ENCODE assay signal across 11 cellular contexts in the genomic region with DNA sequence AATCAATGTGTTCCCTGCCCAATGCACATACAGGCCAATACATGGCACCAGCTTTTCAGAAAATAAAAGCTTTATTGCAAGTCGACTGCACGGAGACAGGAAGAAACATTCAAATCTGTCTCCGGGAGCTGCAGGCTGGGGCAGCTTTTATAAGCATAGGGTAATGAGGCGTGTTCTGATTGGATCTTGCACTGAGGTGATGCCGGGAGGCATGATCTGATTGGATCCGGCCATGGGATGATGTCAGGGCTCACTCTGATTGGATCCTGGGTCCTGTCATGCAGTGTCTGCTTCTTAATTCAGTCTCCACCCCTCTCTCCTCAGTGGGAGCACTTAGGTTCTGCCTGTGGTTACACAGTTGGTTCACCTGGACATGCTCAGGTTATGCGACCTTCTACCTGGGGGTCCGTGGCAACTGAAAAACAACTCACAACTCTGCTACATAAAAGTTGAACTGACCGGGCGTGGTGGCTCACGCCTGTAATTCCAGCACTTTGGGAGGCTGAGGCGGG. TPM values are rescaled to one million over a fixed set of nuclear protein-coding genes. Genes with fewer than 3 reads are reported as not detected.
DNase-seq lines count a peak whose midpoint lies in the region; ATAC-seq lines count a peak whose summit lies in the region.
"Had no signal": no experiment of that assay in that cellular context is flagged by ENCODE, and none has a peak within 500 bp of the region (broad histone marks: within the 10 kb centered on the region; RNA-seq: fewer than 3 reads in every experiment).

No MANE protein-coding gene starts in this region.

- intact Hi-C loops in naive thymus-derived CD4-positive, alpha-beta T cell (cut with micrococcal nuclease), result no loop called here

- peaks cover 0 to 12% (median 4%) of the 10 kb centered on the region in 7 donors for H3K4me1 Mint-ChIP-seq in naive thymus-derived CD4-positive, alpha-beta T cell

- H3K4me1 ChIP-seq in mesendoderm (ENCODE audit: control insufficient read depth, low read depth, low read length), result no peaks in the 10 kb centered on the region
- no peaks in the 10 kb centered on the region for H3K4me1 ChIP-seq in naive thymus-derived CD4-positive, alpha-beta T cell (ENCODE audit: control insufficient read depth in 2 of 2, insufficient read depth in 2 of 2, low read length in 2 of 2)

- H2AK5ac ChIP-seq in mesendoderm (ENCODE audit: low read length), result no peak overlapping the region

- H2BK5ac ChIP-seq in mesendoderm (ENCODE audit: low read length), result no peak overlapping the region

- no peaks in the 10 kb centered on the region for H3K27me3 ChIP-seq in mesendoderm (ENCODE audit: insufficient read depth, low read length, poor library complexity)
- H3K27me3 ChIP-seq in naive thymus-derived CD4-positive, alpha-beta T cell (ENCODE audit: control insufficient read depth in 2 of 2, insufficient read depth in 2 of 2, low read length in 2 of 2), result no peaks in the 10 kb centered on the region

- H4K8ac ChIP-seq in mesendoderm (ENCODE audit: low read depth, low read length), result no peak overlapping the region

- H3K18ac ChIP-seq in mesendoderm (ENCODE audit: low read length), result no peak overlapping the region

- H3K4me3 ChIP-seq in mesendoderm (ENCODE audit: low read length), result no peak overlapping the region
- no peak overlapping the region for H3K4me3 ChIP-seq in naive thymus-derived CD4-positive, alpha-beta T cell (ENCODE audit: low read length)

- H3K27me3 Mint-ChIP-seq in naive thymus-derived CD4-positive, alpha-beta T cell, result peaks cover 1 to 11% (median 7%) of the 10 kb centered on the region in 5 donors

- peaks cover 0 to 3% (median 0%) of the 10 kb centered on the region in 11 donors for H3K9me3 Mint-ChIP-seq in naive thymus-derived CD4-positive, alpha-beta T cell
- H3K9me3 Mint-ChIP-seq: activated naive CD4-positive, alpha-beta T cell treated with anti-CD3 and anti-CD28 coated beads, Interleukin-2, amount 50 U/mL, for 24 hours had no signal

- H2BK15ac ChIP-seq in mesendoderm (replicated peaks; ENCODE audit: low read depth), result no peak overlapping the region

- no peak overlapping the region for H3K27ac ChIP-seq in mesendoderm (ENCODE audit: low read depth, low read length)
- no peak overlapping the region for H3K27ac ChIP-seq in naive thymus-derived CD4-positive, alpha-beta T cell (ENCODE audit: low read depth, low read length)

- H3K79me2 ChIP-seq in mesendoderm (ENCODE audit: control insufficient read depth, insufficient read depth, low read length), result no peaks in the 10 kb centered on the region

- H3K4me2 ChIP-seq in mesendoderm (ENCODE audit: low read length), result no peak overlapping the region

- H3K79me1 ChIP-seq in mesendoderm (ENCODE audit: low read length), result no peaks in the 10 kb centered on the region

- ATAC-seq in naive thymus-derived CD4-positive, alpha-beta T cell, result no peak
- ATAC-seq in GM18873 (IDR thresholded peaks at IDR 0.05; ENCODE audit: low FRiP score, unreplicated experiment) (no peak), HG03521 (IDR thresholded peaks at IDR 0.05; ENCODE audit: unreplicated experiment) (no peak)

- no peak overlapping the region for H4K5ac ChIP-seq in mesendoderm (ENCODE audit: low read length)

- no peak overlapping the region for H3K4me3 Mint-ChIP-seq in naive thymus-derived CD4-positive, alpha-beta T cell
- H3K4me3 Mint-ChIP-seq: activated naive CD4-positive, alpha-beta T cell treated with anti-CD3 and anti-CD28 coated beads, Interleukin-2, amount 50 U/mL, for 24 hours had no signal

- H3K36me3 ChIP-seq in mesendoderm (ENCODE audit: control insufficient read depth, insufficient read depth, low read length), result no peaks in the 10 kb centered on the region
- H3K36me3 ChIP-seq in naive thymus-derived CD4-positive, alpha-beta T cell (ENCODE audit: control insufficient read depth in 2 of 3, insufficient read depth in 3 of 3, low read length in 3 of 3), result no peaks in the 10 kb centered on the region

- H3K27ac Mint-ChIP-seq in naive thymus-derived CD4-positive, alpha-beta T cell, result peak overlapping the region in 1 of 9 donors; percentile 28
- H3K27ac Mint-ChIP-seq: activated naive CD4-positive, alpha-beta T cell treated with anti-CD3 and anti-CD28 coated beads, Interleukin-2, amount 50 U/mL, for 24 hours had no signal

- H3K36me3 Mint-ChIP-seq in naive thymus-derived CD4-positive, alpha-beta T cell, result no peaks in the 10 kb centered on the region
- H3K36me3 Mint-ChIP-seq: activated naive CD4-positive, alpha-beta T cell treated with anti-CD3 and anti-CD28 coated beads, Interleukin-2, amount 50 U/mL, for 24 hours had no signal

- WGBS in mesendoderm (ENCODE audit: extremely low coverage, insufficient coverage, low lambda C conversion rate), result no CpG with 5 or more reads among the region's 12 CpGs

- CTCF ChIA-PET in naive thymus-derived CD4-positive, alpha-beta T cell (lab: Charles Lee), result interaction anchor here (1.1 kb wide), 1 partner anchor 91 kb away, joined by 4 read pairs; no protein-coding TSS in a partner anchor

- H3K9ac ChIP-seq in mesendoderm (ENCODE audit: low read length), result no peak overlapping the region

- peak; percentile 42 for DNase-seq in NCI-H2227 (lab: John Stamatoyannopoulos, UW; ENCODE audit: unreplicated experiment)
- DNase-seq in NCI-H2227 treated with DMSO at 0.1 percent for 48 hours (lab: John Stamatoyannopoulos, UW), result no peak
- DNase-seq in HuH-7.5 (ENCODE audit: low spot score), result peak; percentile 23
- DNase-seq in SK-N-DZ (ENCODE audit: low spot score), result peak; percentile 64
- peak; percentile 75 for DNase-seq in mesendoderm
- DNase-seq in naive thymus-derived CD4-positive, alpha-beta T cell, result no peak

- no peak overlapping the region for H3K23ac ChIP-seq in mesendoderm (ENCODE audit: low read length)

- H3K4ac ChIP-seq in mesendoderm (ENCODE audit: low read depth, low read length), result peak overlapping the region; percentile 63

- POLR2A ChIA-PET in naive thymus-derived CD4-positive, alpha-beta T cell (lab: Charles Lee), result no interaction called here

- no peaks in the 10 kb centered on the region for H3K9me3 ChIP-seq in naive thymus-derived CD4-positive, alpha-beta T cell (ENCODE audit: control insufficient read depth in 2 of 3, low read length in 3 of 3)

- H2BK120ac ChIP-seq in mesendoderm (ENCODE audit: low read depth, low read length), result no peak overlapping the region

- H3K56ac ChIP-seq in mesendoderm (ENCODE audit: low read length), result peak overlapping the region; percentile 10

RNA-seq across cellular contexts. Expression of gene FBN3, which starts 11.8 kb away (rescaled TPM):
- polyA plus RNA-seq in SK-N-DZ (2014; cell fraction: cytosol; rRNA removed), result 0.13 and 0.20 TPM in 2 replicates
- polyA plus RNA-seq in SK-N-DZ (2014; cell fraction: nucleus; rRNA removed), result 0.41 and 0.47 TPM in 2 replicates
- polyA plus RNA-seq in mesendoderm (2013, experiment 1 of 2), result 11.9 TPM
- 11.8 TPM for polyA plus RNA-seq in mesendoderm (2013, experiment 2 of 2)
- not detected for total RNA-seq in naive thymus-derived CD4-positive, alpha-beta T cell
- polyA plus RNA-seq in naive thymus-derived CD4-positive, alpha-beta T cell, result not detected
- polyA plus RNA-seq: AG04450, keratinocyte had no signal

RNA-seq across cellular contexts. Expression of gene CERS4, which starts 48.0 kb away (rescaled TPM):
- 24.1 and 31.8 TPM in 2 replicates for polyA plus RNA-seq in SK-N-DZ (2014; cell fraction: cytosol; rRNA removed)
- polyA plus RNA-seq in SK-N-DZ (2014; cell fraction: nucleus; rRNA removed), result 22.3 and 25.7 TPM in 2 replicates
- 47.9 TPM for polyA plus RNA-seq in mesendoderm (2013, experiment 1 of 2)
- polyA plus RNA-seq in mesendoderm (2013, experiment 2 of 2), result 48.6 TPM
- total RNA-seq in naive thymus-derived CD4-positive, alpha-beta T cell, result 10 to 100 TPM; 17.2 to 32.4 (median 27.4) TPM
- polyA plus RNA-seq in naive thymus-derived CD4-positive, alpha-beta T cell, result 10 to 100 TPM; 11.2 to 12.3 TPM

Comparison
In these comparisons a context has a peak if more than half of its experiments do, and no peak if none do; other contexts are left out.
1. DNase-seq: peak in NCI-H2227 (single experiment), HuH-7.5 (single experiment), SK-N-DZ (single experiment) and mesendoderm (single experiment); none in NCI-H2227 treated with DMSO at 0.1 percent for 48 hours (single experiment) and naive thymus-derived CD4-positive, alpha-beta T cell (0 of 9).